Comparison of ENCODE assay signal across 25 cellular contexts in genomic region chr9:80235752-80236151, GRCh38.
"Had no signal": no experiment of that assay in that cellular context is flagged by ENCODE, and none has a peak within 500 bp of the region (broad histone marks: within the 10 kb centered on the region; RNA-seq: fewer than 3 reads in every experiment).

No MANE protein-coding gene starts in this region.

- FAIRE-seq: HTR-8/SVneo, K562 had no signal

- H3K9me3 ChIP-seq: SK-N-SH had no signal

- ATAC-seq: K562, Panc1, PC-3 had no signal

- H3K9ac ChIP-seq: KMS-11, SK-N-SH had no signal

- H3K4me2 ChIP-seq: KMS-11, SK-N-SH had no signal

- H3K27ac ChIP-seq: HL-60, KMS-11, RWPE1 had no signal

- H3K4me3 ChIP-seq: K562 had no signal

- DNase-seq: Kasumi-1; MM.1S; NCI-H1048; NCI-H1105; NCI-H1417; NCI-H1436 treated with DMSO at 0.1 percent for 48 hours; NCI-H1694; NCI-H187 treated with DMSO at 0.1 percent for 48 hours; NCI-H2029 treated with DMSO at 0.1 percent for 48 hours; NCI-H2227 treated with DMSO at 0.1 percent for 48 hours; NCI-H510A; NCI-H524 treated with DMSO at 0.1 percent for 48 hours; NCI-H69; NCI-H774; NK-92 treated with Interleukin-12 subunit alpha and Interleukin-12 subunit beta, amount 100 ng/mL, for 24 hours; PC-3; SHP77; SK-N-SH; SW 1271 had no signal
